8 cellular contexts compared by ENCODE assay signal in genomic region chr13:67439365-67439764, GRCh38.
"Had no signal": no experiment of that assay in that cellular context is flagged by ENCODE, and none has a peak within 500 bp of the region (broad histone marks: within the 10 kb centered on the region; RNA-seq: fewer than 3 reads in every experiment).

No MANE protein-coding gene starts in this region.

- H3K4me3 ChIP-seq: GM12878 had no signal

- FAIRE-seq: G401.6, GM12878, GM12891, GM12892, GM18507, GM19239 had no signal

- DNase-seq: GDM1, GF-D8 had no signal

- ATAC-seq: GM12878 had no signal
